Comparison of ENCODE assay signal across 1 cellular context in genomic region chr22:50260801-50261614, GRCh38.
TF ChIP-seq lines count a peak whose summit lies in the region.

No MANE protein-coding gene starts in this region.

TF ChIP-seq in endothelial cell of umbilical vein, 7 proteins besides CTCF, POLR2A, EP300 and RAD21:
- TF ChIP-seq MYC (IDR thresholded peaks at IDR 0.05; ENCODE audit: low read depth, low read length) (no peak), JUN (IDR thresholded peaks at IDR 0.05; ENCODE audit: borderline replicate concordance, insufficient read depth, insufficient read length, low read depth) (no peak), FOS (IDR thresholded peaks at IDR 0.05; ENCODE audit: borderline replicate concordance, insufficient read depth, low read length) (no peak), EZH2 (IDR thresholded peaks at IDR 0.05; ENCODE audit: borderline replicate concordance, low read depth, low read length, severe bottlenecking) (no peak), GATA2 (IDR thresholded peaks at IDR 0.05; ENCODE audit: insufficient read depth, insufficient read length, low read depth, low read length) (no peak), POLR2AphosphoS5 (IDR thresholded peaks at IDR 0.05; ENCODE audit: insufficient read depth, low read depth, low read length) (no peak)
- TF ChIP-seq, protein P1, sequence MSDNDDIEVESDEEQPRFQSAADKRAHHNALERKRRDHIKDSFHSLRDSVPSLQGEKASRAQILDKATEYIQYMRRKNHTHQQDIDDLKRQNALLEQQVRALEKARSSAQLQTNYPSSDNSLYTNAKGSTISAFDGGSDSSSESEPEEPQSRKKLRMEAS (IDR thresholded peaks at IDR 0.05; ENCODE audit: insufficient read depth, insufficient read length) = no peak
